In genomic region chr17:4539576-4540223, GRCh38 we compare ENCODE assay signal across 17 cellular contexts. TPM values are rescaled to one million over a fixed set of nuclear protein-coding genes. Genes with fewer than 3 reads are reported as not detected.
DNase-seq lines count a peak whose midpoint lies in the region; ATAC-seq and TF ChIP-seq lines count a peak whose summit lies in the region.
"Had no signal": no experiment of that assay in that cellular context is flagged by ENCODE, and none has a peak within 500 bp of the region (broad histone marks: within the 10 kb centered on the region; RNA-seq: fewer than 3 reads in every experiment).

No MANE protein-coding gene starts in this region.

- H3K36me3 ChIP-seq in Caco-2 (ENCODE audit: control insufficient read depth, insufficient read depth, low read length): no peaks in the 10 kb centered on the region
- peaks cover 37 to 42% (median 41%) of the 10 kb centered on the region in 3 donors for H3K36me3 ChIP-seq in skeletal muscle tissue (ENCODE audit: control insufficient read depth in 3 of 3, insufficient read depth in 3 of 3, low read length in 3 of 3)

- peaks cover 41% of the 10 kb centered on the region for H3K36me3 Mint-ChIP-seq in Caco-2 (ENCODE audit: insufficient read depth, unreplicated experiment)

- POLR2A ChIA-PET in Caco-2 (lab: Charles Lee): no interaction called here

- no peaks in the 10 kb centered on the region for H3K27me3 Mint-ChIP-seq in Caco-2 (ENCODE audit: insufficient read depth, unreplicated experiment)
- H3K27me3 Mint-ChIP-seq: CD4-positive, alpha-beta memory T cell had no signal

- ATAC-seq in GM18517 (IDR thresholded peaks at IDR 0.05; ENCODE audit: unreplicated experiment): no peak

- H3K27me3 ChIP-seq in Caco-2 (replicated peaks; ENCODE audit: control insufficient read depth, insufficient read depth, low read length) (no peaks in the 10 kb centered on the region), dorsolateral prefrontal cortex (no peaks in the 10 kb centered on the region), skeletal muscle tissue (ENCODE audit: control insufficient read depth in 3 of 3, insufficient read depth in 3 of 3, low read length in 3 of 3) (peaks cover 0 to 4% (median under 1%) of the 10 kb centered on the region in 3 donors)
- H3K27me3 ChIP-seq: Peyer's patch had no signal

- H3K4me1 Mint-ChIP-seq in Caco-2 (ENCODE audit: low read depth, unreplicated experiment): no peaks in the 10 kb centered on the region

- no peaks in the 10 kb centered on the region for H3K9me3 Mint-ChIP-seq in Caco-2 (ENCODE audit: unreplicated experiment)
- H3K9me3 Mint-ChIP-seq: CD4-positive, alpha-beta memory T cell; GM23338 had no signal

- no peak overlapping the region for H3K4me3 ChIP-seq in Caco-2 (ENCODE audit: low read depth, low read length)
- no peak overlapping the region for H3K4me3 ChIP-seq in dorsolateral prefrontal cortex
- H3K4me3 ChIP-seq in skeletal muscle tissue (ENCODE audit: low read length in 3 of 3): no peak overlapping the region
- H3K4me3 ChIP-seq: GM23338, Peyer's patch had no signal

- H3K4me1 ChIP-seq in Caco-2: no peaks in the 10 kb centered on the region
- H3K4me1 ChIP-seq in skeletal muscle tissue (ENCODE audit: control insufficient read depth in 3 of 3, insufficient read depth in 3 of 3, low read length in 3 of 3): peaks cover 41 to 54% (median 44%) of the 10 kb centered on the region in 3 donors

- intact Hi-C loops in Caco-2 (cut with micrococcal nuclease; ENCODE audit: unreplicated experiment): loop anchor here (5.0 kb wide), 1 partner anchor 117 kb away; no protein-coding TSS in a partner anchor
- intact Hi-C loops in dorsolateral prefrontal cortex (cut with DNase I): loop anchor here (5.0 to 10.0 kb wide), 2 partner anchors 117 to 335 kb away; no protein-coding TSS in a partner anchor

- TSS peak; percentile 31 for BruUV-seq in Caco-2 (replicated peaks; lab: Mats Ljungman, UMichigan)

- TF ChIP-seq RAD21 in Ishikawa (IDR thresholded peaks at IDR 0.05; ENCODE audit: low read depth): no peak

- H3K9ac ChIP-seq in skeletal muscle tissue (ENCODE audit: low read depth in 1 of 3, low read length in 3 of 3): no peak overlapping the region

- no peak overlapping the region for H3K27ac Mint-ChIP-seq in Caco-2 (ENCODE audit: unreplicated experiment)
- H3K27ac Mint-ChIP-seq: GM23338 had no signal

- no peak for TF ChIP-seq EP300 in Ishikawa (IDR thresholded peaks at IDR 0.05; ENCODE audit: borderline replicate concordance)

- CTCF ChIA-PET in Caco-2 (lab: Charles Lee): no interaction called here

- H3K4me3 Mint-ChIP-seq in Caco-2 (ENCODE audit: unreplicated experiment): no peak overlapping the region
- H3K4me3 Mint-ChIP-seq: CD4-positive, alpha-beta memory T cell; GM23338 had no signal

- H3K9me3 ChIP-seq in Caco-2 (no peaks in the 10 kb centered on the region), skeletal muscle tissue (ENCODE audit: control insufficient read depth in 3 of 3, low read length in 3 of 3) (no peaks in the 10 kb centered on the region)
- H3K9me3 ChIP-seq: Peyer's patch had no signal

- no peak for TF ChIP-seq CTCF in Caco-2 (IDR thresholded peaks at IDR 0.05; ENCODE audit: insufficient read depth in 1 of 2, low read depth in 1 of 2, low read length in 1 of 2, severe bottlenecking in 1 of 2, unreplicated experiment in 1 of 2)
- TF ChIP-seq CTCF in dorsolateral prefrontal cortex (IDR thresholded peaks at IDR 0.05 in 54 of 56, conservative IDR thresholded peaks at IDR 0.05 in 2 of 56; ENCODE audit: low read depth in 1 of 56, partially characterized antibody in 56 of 56): no peak

- DNase-seq in Caco-2 (no peak), dorsolateral prefrontal cortex (no peak), SIG-M5 treated with dmso at 0.1 percent for 504 hours (lab: John Stamatoyannopoulos, UW; ENCODE audit: unreplicated experiment) (no peak), HT-29 (ENCODE audit: low spot score) (no peak)
- DNase-seq: CD4-positive, alpha-beta memory T cell; DMS79 treated with DMSO at 0.1 percent for 48 hours; NCI-H1092 treated with DMSO at 0.1 percent for 48 hours; NCI-H2227 treated with DMSO at 0.1 percent for 48 hours; NCI-H524; SHP77 treated with DMSO at 0.1 percent for 48 hours had no signal

- H3K27ac ChIP-seq in dorsolateral prefrontal cortex: peak overlapping the region in 50 of 59 donors; percentile 36 to 100 (median 98)
- H3K27ac ChIP-seq in skeletal muscle tissue (ENCODE audit: low read depth, low read length): peak overlapping the region; percentile 64

TF ChIP-seq in Ishikawa, 13 proteins besides CTCF, POLR2A, EP300 and RAD21:
- TF ChIP-seq REST (IDR thresholded peaks at IDR 0.05; ENCODE audit: low read depth): no peak
- peak; percentile 43; the same call in 1 of the 2 replicates for TF ChIP-seq ZBTB7A (IDR thresholded peaks at IDR 0.05; ENCODE audit: low read depth)
- no peak for TF ChIP-seq YY1 (IDR thresholded peaks at IDR 0.05; ENCODE audit: low read depth)

RNA-seq across cellular contexts. Expression of gene MYBBP1A, which starts 15.5 kb away (rescaled TPM):
- total RNA-seq in Caco-2 (2022): 44.5 and 47.4 TPM in 2 replicates
- total RNA-seq in dorsolateral prefrontal cortex: 100 to 1,000 TPM in 2 of 120 experiments, 10 to 100 TPM in 118; 49.9 to 110 (median 68.5) TPM
- 30.3 TPM for total RNA-seq in skeletal muscle tissue
- total RNA-seq in HT-29 (2014; rRNA removed; shearing (Covaris generic)): 136 and 177 TPM in 2 replicates

RNA-seq across cellular contexts. Expression of gene GGT6, which starts 20.7 kb away (rescaled TPM):
- not detected in 2 replicates for total RNA-seq in Caco-2 (2022)
- under 1 TPM in 1 of 120 experiments, not detected in 119; 0.29 TPM for total RNA-seq in dorsolateral prefrontal cortex
- total RNA-seq in skeletal muscle tissue: not detected
- 4.8 and 7.0 TPM in 2 replicates for total RNA-seq in HT-29 (2014; rRNA removed; shearing (Covaris generic))
- total RNA-seq: CD4-positive, alpha-beta memory T cell; G401; MCF 10A had no signal

RNA-seq across cellular contexts. Expression of gene SPNS2, which starts 41.0 kb away (rescaled TPM):
- total RNA-seq in Caco-2 (2022) (1.00 TPM in 2 replicates), dorsolateral prefrontal cortex (100 to 1,000 TPM in 4 of 120 experiments, 10 to 100 TPM in 116; 41.1 to 115 (median 69.7) TPM), skeletal muscle tissue (2.6 TPM)
- total RNA-seq in HT-29 (2014; rRNA removed; shearing (Covaris generic)): 172 and 193 TPM in 2 replicates
- total RNA-seq: MCF 10A had no signal

RNA-seq across cellular contexts. Expression of gene SMTNL2, which starts 44.6 kb away (rescaled TPM):
- total RNA-seq in Caco-2 (2022) (38.8 and 39.3 TPM in 2 replicates), dorsolateral prefrontal cortex (1 to 10 TPM in 38 of 120 experiments, under 1 TPM in 51, not detected in 31; 0.19 to 4.3 (median 0.85) TPM), skeletal muscle tissue (74.1 TPM)
- total RNA-seq in HT-29 (2014; rRNA removed; shearing (Covaris generic)): not detected in 2 replicates
- total RNA-seq: CD4-positive, alpha-beta memory T cell; G401; MCF 10A had no signal

Comparison
In these comparisons a context has a peak if more than half of its experiments do, and no peak if none do; other contexts are left out.
1. RNA of gene SPNS2, which starts 41.0 kb away (total RNA-seq): 172 to 193 TPM in HT-29 and 41.1 to 115 TPM in dorsolateral prefrontal cortex; 2.6 TPM in skeletal muscle tissue (single experiment) and 1.00 TPM in Caco-2; every median in the first group is over 10 times any median in the second.